1 cellular context compared by ENCODE assay signal in the genomic region with DNA sequence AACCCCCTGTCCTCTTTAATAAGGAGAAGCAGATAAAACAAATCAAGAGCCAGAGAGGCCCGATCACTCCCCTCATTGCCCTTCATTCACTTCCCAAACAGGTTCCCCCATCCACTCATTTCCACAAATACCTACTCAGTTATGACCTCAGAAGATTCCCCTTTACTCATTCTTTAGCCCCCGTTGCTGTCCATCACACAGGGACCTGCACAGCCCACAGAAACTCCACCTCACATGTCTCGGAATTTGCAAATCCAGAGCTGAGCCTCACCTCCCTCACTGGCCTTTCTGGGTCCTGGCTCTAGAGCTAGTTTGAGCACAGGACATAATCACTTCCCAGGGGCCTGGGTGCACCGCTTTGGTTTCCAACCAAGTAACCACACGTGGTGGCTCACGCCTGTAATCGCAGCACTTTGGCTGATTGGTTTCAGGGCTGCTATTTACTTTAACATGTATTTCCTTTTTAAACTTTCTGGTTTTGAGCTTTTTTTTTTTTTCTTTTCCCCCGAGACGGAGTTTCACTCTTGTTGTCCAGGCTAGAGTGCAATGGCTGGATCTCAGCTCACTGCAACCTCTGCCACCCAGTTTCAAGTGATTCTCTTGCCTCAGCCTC.
TF ChIP-seq lines count a peak whose summit lies in the region.

No MANE protein-coding gene starts in this region.

TF ChIP-seq in HepG2, 621 proteins besides CTCF, POLR2A, EP300 and RAD21:
- TF ChIP-seq SIX4 (CRISPR knock-in tag; IDR thresholded peaks at IDR 0.05) (no peak), ZNF749 (CRISPR knock-in tag; IDR thresholded peaks at IDR 0.05; ENCODE audit: borderline replicate concordance) (no peak), SMYD3 (CRISPR knock-in tag; IDR thresholded peaks at IDR 0.05) (no peak), DNMT3B (CRISPR knock-in tag; conservative IDR thresholded peaks at IDR 0.05) (no peak), PHF20 (CRISPR knock-in tag; IDR thresholded peaks at IDR 0.05) (no peak), SP1 (IDR thresholded peaks at IDR 0.05) (no peak), SP1 (CRISPR knock-in tag; IDR thresholded peaks at IDR 0.05) (no peak), ZNF17 (CRISPR knock-in tag; IDR thresholded peaks at IDR 0.05) (no peak)
- TF ChIP-seq, protein P1, sequence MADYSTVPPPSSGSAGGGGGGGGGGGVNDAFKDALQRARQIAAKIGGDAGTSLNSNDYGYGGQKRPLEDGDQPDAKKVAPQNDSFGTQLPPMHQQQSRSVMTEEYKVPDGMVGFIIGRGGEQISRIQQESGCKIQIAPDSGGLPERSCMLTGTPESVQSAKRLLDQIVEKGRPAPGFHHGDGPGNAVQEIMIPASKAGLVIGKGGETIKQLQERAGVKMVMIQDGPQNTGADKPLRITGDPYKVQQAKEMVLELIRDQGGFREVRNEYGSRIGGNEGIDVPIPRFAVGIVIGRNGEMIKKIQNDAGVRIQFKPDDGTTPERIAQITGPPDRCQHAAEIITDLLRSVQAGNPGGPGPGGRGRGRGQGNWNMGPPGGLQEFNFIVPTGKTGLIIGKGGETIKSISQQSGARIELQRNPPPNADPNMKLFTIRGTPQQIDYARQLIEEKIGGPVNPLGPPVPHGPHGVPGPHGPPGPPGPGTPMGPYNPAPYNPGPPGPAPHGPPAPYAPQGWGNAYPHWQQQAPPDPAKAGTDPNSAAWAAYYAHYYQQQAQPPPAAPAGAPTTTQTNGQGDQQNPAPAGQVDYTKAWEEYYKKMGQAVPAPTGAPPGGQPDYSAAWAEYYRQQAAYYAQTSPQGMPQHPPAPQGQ (CRISPR knock-in tag; IDR thresholded peaks at IDR 0.05; ENCODE audit: borderline replicate concordance): no peak
